ENCODE assay signal across 5 cellular contexts in the genomic region with DNA sequence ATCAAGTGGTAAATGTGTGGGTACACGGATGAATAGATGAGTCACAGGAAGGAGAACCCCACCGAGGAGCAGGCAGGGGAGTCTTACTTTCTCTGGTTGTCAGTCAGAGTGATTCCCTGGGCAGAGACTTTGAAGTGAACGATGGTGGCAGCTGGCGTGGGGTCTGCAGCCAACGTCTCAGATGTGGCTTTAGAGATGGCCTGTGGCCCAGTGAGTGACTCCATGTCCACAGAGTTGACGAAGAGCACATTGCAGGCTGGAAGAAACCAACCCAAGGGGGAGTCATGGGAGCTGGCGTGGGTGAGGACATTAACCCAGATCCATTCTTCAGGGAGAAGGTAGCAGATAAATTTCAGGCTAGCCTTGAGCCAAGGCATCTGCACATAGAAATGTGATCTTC.
"Had no signal": no experiment of that assay in that cellular context is flagged by ENCODE, and none has a peak within 500 bp of the region (broad histone marks: within the 10 kb centered on the region; RNA-seq: fewer than 3 reads in every experiment).

No MANE protein-coding gene starts in this region.

- DNase-seq: GM23248, GOT3, H7, HCEC 1CT, IMR-90 had no signal

- H3K27ac ChIP-seq: GM23248 had no signal

- H2AFZ ChIP-seq: GM23248 had no signal

- H3K4me3 ChIP-seq: GM23248 had no signal

- H3K9ac ChIP-seq: GM23248 had no signal
